ENCODE assay signal across 1 cellular context in the genomic region with DNA sequence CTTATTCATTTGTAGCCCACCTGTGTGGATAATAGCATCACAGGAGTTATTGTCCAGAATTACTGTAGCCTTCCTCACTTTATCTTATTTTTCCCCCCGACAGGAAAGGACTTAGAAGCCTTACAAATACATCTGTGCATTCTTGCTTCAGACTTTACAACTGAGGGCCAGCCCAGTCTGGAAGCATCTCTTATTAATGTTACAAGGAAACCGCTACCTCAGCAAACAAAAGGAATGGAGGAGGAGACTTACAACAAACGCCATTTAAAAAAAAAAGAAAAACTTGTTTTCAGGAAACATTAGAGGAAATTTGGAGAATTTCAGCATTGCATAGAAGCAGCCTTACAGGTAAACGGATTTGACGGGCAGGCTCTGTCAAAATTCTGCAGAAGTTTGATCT.
TF ChIP-seq lines count a peak whose summit lies in the region.

No MANE protein-coding gene starts in this region.

TF ChIP-seq in endothelial cell of umbilical vein, 7 proteins besides CTCF, POLR2A, EP300 and RAD21 (continued from another document):
- TF ChIP-seq JUN (IDR thresholded peaks at IDR 0.05; ENCODE audit: borderline replicate concordance, insufficient read depth, insufficient read length, low read depth) (no peak), GATA2 (IDR thresholded peaks at IDR 0.05; ENCODE audit: insufficient read depth, insufficient read length, low read depth, low read length) (no peak), POLR2AphosphoS5 (IDR thresholded peaks at IDR 0.05; ENCODE audit: insufficient read depth, low read depth, low read length) (no peak)
- TF ChIP-seq, protein P1, sequence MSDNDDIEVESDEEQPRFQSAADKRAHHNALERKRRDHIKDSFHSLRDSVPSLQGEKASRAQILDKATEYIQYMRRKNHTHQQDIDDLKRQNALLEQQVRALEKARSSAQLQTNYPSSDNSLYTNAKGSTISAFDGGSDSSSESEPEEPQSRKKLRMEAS (IDR thresholded peaks at IDR 0.05; ENCODE audit: insufficient read depth, insufficient read length), result no peak
